ENCODE assay signal across 8 cellular contexts in the genomic region with DNA sequence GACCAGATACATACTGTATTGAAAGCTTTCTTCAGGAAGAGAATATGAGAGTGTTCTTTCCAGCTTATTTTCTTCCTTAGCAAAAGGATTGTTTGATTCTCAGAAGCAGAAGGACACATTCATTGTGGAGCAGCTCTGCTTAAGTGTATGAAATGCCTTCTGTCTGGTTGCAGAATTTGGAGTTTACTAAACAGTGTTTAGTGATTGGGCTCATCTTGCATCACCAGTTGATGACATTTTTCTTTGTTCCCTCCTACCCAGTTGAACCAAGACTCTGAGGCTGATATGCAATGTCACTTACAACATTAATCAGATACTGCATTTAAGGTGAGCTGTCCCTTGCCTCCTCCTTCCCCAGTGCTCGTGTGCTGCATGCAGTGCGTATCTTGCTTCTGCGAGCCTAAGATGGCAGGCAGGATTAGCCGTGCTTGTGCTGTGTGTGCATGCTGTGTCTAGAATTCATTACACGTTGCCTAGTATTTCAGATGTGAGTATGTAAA. TPM values are rescaled to one million over a fixed set of nuclear protein-coding genes. Genes with fewer than 3 reads are reported as not detected.
DNase-seq lines count a peak whose midpoint lies in the region; ATAC-seq and TF ChIP-seq lines count a peak whose summit lies in the region.

No MANE protein-coding gene starts in this region.

- H3K27me3 Mint-ChIP-seq in CD8-positive, alpha-beta T cell (ENCODE audit: low read depth): no peaks in the 10 kb centered on the region
- H3K27me3 Mint-ChIP-seq in T-helper 2 cell treated with Interferon-gamma antibody and Interleukin-4, amounts not matched to agents 5 μg/mL and 100 μg/mL, for 36 hours (ENCODE audit: low read depth): peaks cover 10% of the 10 kb centered on the region
- peaks cover 0 to 8% (median 4%) of the 10 kb centered on the region in 3 donors for H3K27me3 Mint-ChIP-seq in immature natural killer cell (ENCODE audit: low read depth in 3 of 3)

- WGBS in thyroid gland, 2 donors: 86 to 89% methylated on average over 5 of the region's 5 CpGs

- H3K4me1 ChIP-seq in CD8-positive, alpha-beta T cell (ENCODE audit: insufficient read depth, low read length): no peaks in the 10 kb centered on the region
- peaks cover 12% of the 10 kb centered on the region for H3K4me1 ChIP-seq in lower lobe of right lung
- H3K4me1 ChIP-seq in thyroid gland: peaks cover 63 to 70% of the 10 kb centered on the region in 2 donors

- no peaks in the 10 kb centered on the region for H3K9me3 Mint-ChIP-seq in CD8-positive, alpha-beta T cell
- no peaks in the 10 kb centered on the region for H3K9me3 Mint-ChIP-seq in T-helper 2 cell treated with Interferon-gamma antibody and Interleukin-4, amounts not matched to agents 5 μg/mL and 100 μg/mL, for 36 hours
- no peaks in the 10 kb centered on the region for H3K9me3 Mint-ChIP-seq in immature natural killer cell

- H3K4me3 Mint-ChIP-seq in CD8-positive, alpha-beta T cell: peak overlapping the region; percentile 49
- H3K4me3 Mint-ChIP-seq in T-helper 2 cell treated with Interferon-gamma antibody and Interleukin-4, amounts not matched to agents 5 μg/mL and 100 μg/mL, for 36 hours: no peak overlapping the region
- H3K4me3 Mint-ChIP-seq in immature natural killer cell: no peak overlapping the region

- no peaks in the 10 kb centered on the region for H3K36me3 Mint-ChIP-seq in CD8-positive, alpha-beta T cell
- no peaks in the 10 kb centered on the region for H3K36me3 Mint-ChIP-seq in T-helper 2 cell treated with Interferon-gamma antibody and Interleukin-4, amounts not matched to agents 5 μg/mL and 100 μg/mL, for 36 hours (ENCODE audit: low read depth)
- H3K36me3 Mint-ChIP-seq in immature natural killer cell: peaks cover 0 to 4% (median 0%) of the 10 kb centered on the region in 3 donors

- no peaks in the 10 kb centered on the region for H3K27me3 ChIP-seq in CD8-positive, alpha-beta T cell (ENCODE audit: insufficient read depth, low read length)
- H3K27me3 ChIP-seq in lower lobe of right lung (ENCODE audit: low read depth) (no peaks in the 10 kb centered on the region), thyroid gland (no peaks in the 10 kb centered on the region)

- CTCF ChIA-PET in CD8-positive, alpha-beta T cell (lab: Charles Lee): interaction anchor here (0.7 to 4.0 kb wide), 8 partner anchors 14 to 174 kb away, joined by 3 to 17 read pairs (median 4); no protein-coding TSS in a partner anchor

- intact Hi-C loops in CD8-positive, alpha-beta T cell (cut with DNase I, micrococcal nuclease): no loop called here
- intact Hi-C loops in lower lobe of right lung (cut with DNase I) (no loop called here), thyroid gland (cut with DNase I) (no loop called here)

- peak in 1 of 2 donors; percentile 32 for TF ChIP-seq POLR2A in thyroid gland (IDR thresholded peaks at IDR 0.05)

- no peak overlapping the region for H3K4me3 ChIP-seq in CD8-positive, alpha-beta T cell (ENCODE audit: low read depth, low read length)
- H3K4me3 ChIP-seq in lower lobe of right lung: peak overlapping the region; percentile 35
- no peak overlapping the region for H3K4me3 ChIP-seq in thyroid gland (replicated peaks in 1 of 3)

- DNase-seq in CD8-positive, alpha-beta T cell: no peak
- no peak for DNase-seq in T-helper 2 cell treated with Interferon-gamma antibody and Interleukin-4, amounts not matched to agents 5 μg/mL and 100 μg/mL, for 36 hours (ENCODE audit: low spot score)
- DNase-seq in lower lobe of right lung: no peak
- no peak for DNase-seq in thyroid gland
- no peak for DNase-seq in ecto neural progenitor cell (ENCODE audit: low spot score)
- no peak for DNase-seq in NCI-H2171 treated with DMSO at 0.1 percent for 48 hours (lab: John Stamatoyannopoulos, UW)
- no peak for DNase-seq in immature natural killer cell

- ATAC-seq in CD8-positive, alpha-beta T cell: no peak
- peak; percentile 27 for ATAC-seq in HG02571 (IDR thresholded peaks at IDR 0.05; ENCODE audit: unreplicated experiment)
- peak in 1 of 2 donors; percentile 45 for ATAC-seq in lower lobe of right lung

- POLR2A ChIA-PET in CD8-positive, alpha-beta T cell (lab: Charles Lee): no interaction called here

- H3K27ac Mint-ChIP-seq in CD8-positive, alpha-beta T cell: no peak overlapping the region
- H3K27ac Mint-ChIP-seq in T-helper 2 cell treated with Interferon-gamma antibody and Interleukin-4, amounts not matched to agents 5 μg/mL and 100 μg/mL, for 36 hours: peak overlapping the region; percentile 42
- no peak overlapping the region for H3K27ac Mint-ChIP-seq in immature natural killer cell

- no peak for TF ChIP-seq CTCF in CD8-positive, alpha-beta T cell (IDR thresholded peaks at IDR 0.05)
- TF ChIP-seq CTCF in lower lobe of right lung (IDR thresholded peaks at IDR 0.05): no peak
- TF ChIP-seq CTCF in thyroid gland (IDR thresholded peaks at IDR 0.05): no peak

- H3K27ac ChIP-seq in CD8-positive, alpha-beta T cell (ENCODE audit: low read depth, low read length): no peak overlapping the region
- peak overlapping the region; percentile 4 for H3K27ac ChIP-seq in lower lobe of right lung
- H3K27ac ChIP-seq in thyroid gland: peak overlapping the region in 1 of 3 donors; percentile 69

- no peaks in the 10 kb centered on the region for H3K9me3 ChIP-seq in CD8-positive, alpha-beta T cell (ENCODE audit: low read length)
- H3K9me3 ChIP-seq in lower lobe of right lung (no peaks in the 10 kb centered on the region), thyroid gland (no peaks in the 10 kb centered on the region)

- H3K4me1 Mint-ChIP-seq in CD8-positive, alpha-beta T cell (ENCODE audit: low read depth): peaks cover 11% of the 10 kb centered on the region
- peaks cover 12% of the 10 kb centered on the region for H3K4me1 Mint-ChIP-seq in T-helper 2 cell treated with Interferon-gamma antibody and Interleukin-4, amounts not matched to agents 5 μg/mL and 100 μg/mL, for 36 hours (ENCODE audit: low read depth)
- H3K4me1 Mint-ChIP-seq in immature natural killer cell: peaks cover 0 to 3% of the 10 kb centered on the region in 2 donors

- no peaks in the 10 kb centered on the region for H3K36me3 ChIP-seq in CD8-positive, alpha-beta T cell (ENCODE audit: insufficient read depth, low read length)
- H3K36me3 ChIP-seq in lower lobe of right lung (peaks cover 6% of the 10 kb centered on the region), thyroid gland (no peaks in the 10 kb centered on the region)

RNA-seq across cellular contexts. Expression of a gene that starts 18.4 kb away (rescaled TPM):
- 10 to 100 TPM; 22.7 to 24.3 TPM for total RNA-seq in CD8-positive, alpha-beta T cell
- total RNA-seq in lower lobe of right lung (89.6 TPM), thyroid gland (100 to 1,000 TPM; 143 to 185 (median 165) TPM)
- 10 to 100 TPM; 31.4 to 98.7 (median 68.1) TPM for polyA plus RNA-seq in immature natural killer cell
